10 cellular contexts compared by ENCODE assay signal in genomic region chr9:113492343-113493079, GRCh38. TPM values are rescaled to one million over a fixed set of nuclear protein-coding genes. Genes with fewer than 3 reads are reported as not detected.
DNase-seq lines count a peak whose midpoint lies in the region; ATAC-seq and TF ChIP-seq lines count a peak whose summit lies in the region.
"Had no signal": no experiment of that assay in that cellular context is flagged by ENCODE, and none has a peak within 500 bp of the region (broad histone marks: within the 10 kb centered on the region; RNA-seq: fewer than 3 reads in every experiment).

No MANE protein-coding gene starts in this region.

- TF ChIP-seq POLR2A in upper lobe of left lung (IDR thresholded peaks at IDR 0.05), result no peak

- H3K4me1 ChIP-seq in mesodermal cell (ENCODE audit: control insufficient read depth, insufficient read depth, low read length, poor library complexity, severe bottlenecking), result peaks cover 16% of the 10 kb centered on the region
- peaks cover 17 to 40% (median 27%) of the 10 kb centered on the region in 4 donors for H3K4me1 ChIP-seq in upper lobe of left lung
- H3K4me1 ChIP-seq: prostate gland had no signal

- H3K27me3 ChIP-seq in upper lobe of left lung, result no peaks in the 10 kb centered on the region

- no peaks in the 10 kb centered on the region for H3K9me3 Mint-ChIP-seq in effector memory CD8-positive, alpha-beta T cell
- H3K9me3 Mint-ChIP-seq: central memory CD8-positive, alpha-beta T cell had no signal

- no peak overlapping the region for H3K4me3 Mint-ChIP-seq in effector memory CD8-positive, alpha-beta T cell
- H3K4me3 Mint-ChIP-seq: central memory CD8-positive, alpha-beta T cell had no signal

- peaks cover 2% of the 10 kb centered on the region for H3K36me3 Mint-ChIP-seq in effector memory CD8-positive, alpha-beta T cell (ENCODE audit: insufficient read depth)

- intact Hi-C loops in Right ventricle myocardium inferior (cut with DNase I), result no loop called here
- intact Hi-C loops in cardiac septum (cut with DNase I), result no loop called here

- H3K27ac ChIP-seq in mesodermal cell (ENCODE audit: low read depth, low read length, severe bottlenecking) (peak overlapping the region; percentile 46), upper lobe of left lung (peak overlapping the region in 2 of 4 donors; percentile 48 to 63)
- H3K27ac ChIP-seq: prostate gland had no signal

- no peak for TF ChIP-seq CTCF in upper lobe of left lung (IDR thresholded peaks at IDR 0.05)

- 67 to 76% methylated on average over 7 to 8 of the region's 11 CpGs for WGBS in mesodermal cell (ENCODE audit: insufficient coverage in 2 of 2), 2 experiments
- WGBS in upper lobe of left lung, 2 donors, result 46 to 47% methylated on average over 11 of the region's 11 CpGs

- peaks cover 6 to 7% of the 10 kb centered on the region in 2 donors for H3K4me1 Mint-ChIP-seq in effector memory CD8-positive, alpha-beta T cell (ENCODE audit: low read depth in 2 of 2)

- H3K27me3 Mint-ChIP-seq in effector memory CD8-positive, alpha-beta T cell, result no peaks in the 10 kb centered on the region
- H3K27me3 Mint-ChIP-seq: central memory CD8-positive, alpha-beta T cell had no signal

- peak overlapping the region; percentile 1 to 5 for H3K27ac Mint-ChIP-seq in effector memory CD8-positive, alpha-beta T cell

- TF ChIP-seq EP300 in upper lobe of left lung (IDR thresholded peaks at IDR 0.05), result peak in 1 of 4 donors; percentile 52

- H3K4me3 ChIP-seq in mesodermal cell (ENCODE audit: extremely low read depth, insufficient read depth, low read length, poor library complexity, severe bottlenecking) (no peak overlapping the region), upper lobe of left lung (no peak overlapping the region)
- H3K4me3 ChIP-seq: prostate gland had no signal

- ATAC-seq in Right ventricle myocardium inferior (peak; percentile 73), upper lobe of left lung (ENCODE audit: low FRiP score in 2 of 2) (no peak)
- no peak for ATAC-seq in effector memory CD8-positive, alpha-beta T cell (replicated peaks)

- H3K9me3 ChIP-seq in mesodermal cell (ENCODE audit: control insufficient read depth, low read length) (no peaks in the 10 kb centered on the region), upper lobe of left lung (no peaks in the 10 kb centered on the region)
- H3K9me3 ChIP-seq: prostate gland had no signal

- H3K36me3 ChIP-seq in mesodermal cell (ENCODE audit: control insufficient read depth, insufficient read depth, low read length) (no peaks in the 10 kb centered on the region), upper lobe of left lung (no peaks in the 10 kb centered on the region)
- H3K36me3 ChIP-seq: prostate gland had no signal

- DNase-seq in Right ventricle myocardium inferior (ENCODE audit: missing footprints), result no peak
- DNase-seq in cardiac septum (ENCODE audit: low spot score), result no peak
- DNase-seq in effector memory CD8-positive, alpha-beta T cell, result no peak
- no peak for DNase-seq in SW 1271 (lab: John Stamatoyannopoulos, UW)
- DNase-seq in upper lobe of left lung, result no peak
- no peak for DNase-seq in LoVo (ENCODE audit: low spot score)
- DNase-seq in AG20443 (ENCODE audit: low spot score), result no peak

RNA-seq across cellular contexts. Expression of gene RGS3, which starts 29.0 kb away (rescaled TPM):
- total RNA-seq in Right ventricle myocardium inferior, result 139 TPM
- total RNA-seq in cardiac septum, result 233 TPM
- polyA plus RNA-seq in mesodermal cell (2013, experiment 1 of 2), result 125 TPM
- polyA plus RNA-seq in mesodermal cell (2013, experiment 2 of 2), result 96.4 TPM
- 10 to 100 TPM; 60.3 to 93.2 (median 72.6) TPM for total RNA-seq in upper lobe of left lung
